14 cellular contexts compared by ENCODE assay signal in the genomic region with DNA sequence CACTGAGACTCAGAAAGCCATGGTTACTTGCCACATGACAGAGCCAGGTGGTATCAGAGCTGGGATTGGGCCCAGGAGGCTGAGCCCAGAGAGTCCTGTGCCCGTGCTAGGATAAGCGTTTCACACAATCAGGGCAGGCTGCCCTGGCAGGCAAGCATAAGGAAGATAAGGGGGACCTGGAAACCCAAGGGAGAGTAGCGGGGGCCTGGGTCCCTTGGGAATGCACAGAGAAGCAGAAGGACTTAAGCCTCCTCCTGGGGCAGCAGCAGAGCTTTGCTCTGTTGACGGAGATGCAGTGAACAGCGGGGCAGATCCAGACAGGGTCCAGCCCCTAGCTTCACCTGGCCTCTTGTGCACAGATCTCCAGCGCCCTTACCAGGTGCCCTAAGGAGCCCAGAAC.
"Had no signal": no experiment of that assay in that cellular context is flagged by ENCODE, and none has a peak within 500 bp of the region (broad histone marks: within the 10 kb centered on the region; RNA-seq: fewer than 3 reads in every experiment).

No MANE protein-coding gene starts in this region.

- DNase-seq: activated CD4-positive, alpha-beta T cell treated with anti-CD3 and anti-CD28 coated beads, Interleukin-2, amount 10 ng/mL, durations not matched to agents 7 days and 5 days; activated CD8-positive, alpha-beta memory T cell treated with anti-CD3 and anti-CD28 coated beads, Interleukin-2, amount 50 U/mL, for 48 hours; activated naive CD4-positive, alpha-beta T cell; dermis blood vessel endothelial cell; effector memory CD8-positive, alpha-beta T cell; foreskin melanocyte; immature natural killer cell; small intestine; stimulated activated CD4-positive, alpha-beta T cell treated with anti-CD3 and anti-CD28 coated beads, Interleukin-4, amount 100 ng/mL, for 4 hours; stimulated activated CD8-positive, alpha-beta memory T cell treated with anti-CD3 and anti-CD28 coated beads, Interleukin-4, amount 100 ng/mL, for 48 hours; stimulated activated naive CD8-positive, alpha-beta T cell treated with anti-CD3 and anti-CD28 coated beads, Interleukin-15, Interleukin-2, amounts not matched to agents 100 U/mL and 50 U/mL, for 24 hours; trophoblast cell had no signal

- H3K36me3 ChIP-seq: breast epithelium had no signal

- H3K9me3 ChIP-seq: breast epithelium, suprapubic skin had no signal

- H3K4me3 ChIP-seq: breast epithelium, suprapubic skin had no signal

- H3K4me1 ChIP-seq: breast epithelium, suprapubic skin had no signal

- H3K27ac ChIP-seq: breast epithelium, suprapubic skin had no signal

- ATAC-seq: effector memory CD8-positive, alpha-beta T cell; stimulated activated naive CD8-positive, alpha-beta T cell treated with anti-CD3 and anti-CD28 coated beads, Interleukin-15, Interleukin-2, amounts not matched to agents 100 U/mL and 50 U/mL, for 24 hours had no signal

- H3K27me3 ChIP-seq: breast epithelium, suprapubic skin had no signal
